ENCODE assay signal across 19 cellular contexts in genomic region chr4:138092060-138092459, GRCh38.
"Had no signal": no experiment of that assay in that cellular context is flagged by ENCODE, and none has a peak within 500 bp of the region (broad histone marks: within the 10 kb centered on the region; RNA-seq: fewer than 3 reads in every experiment).

No MANE protein-coding gene starts in this region.

- H3K36me3 ChIP-seq: brain microvascular endothelial cell, esophagus squamous epithelium, prostate gland, right atrium auricular region, tibial artery had no signal

- H3K4me3 Mint-ChIP-seq: activated naive CD4-positive, alpha-beta T cell treated with anti-CD3 and anti-CD28 coated beads, Interleukin-2, amount 10 ng/mL, durations not matched to agents 7 days and 5 days; activated naive CD8-positive, alpha-beta T cell treated with anti-CD3 and anti-CD28 coated beads, Interleukin-2, amount 50 U/mL, for 24 hours; central memory CD8-positive, alpha-beta T cell; naive thymus-derived CD4-positive, alpha-beta T cell had no signal

- H3K4me3 ChIP-seq: esophagus squamous epithelium, prostate gland, right atrium auricular region, tibial artery had no signal

- H3K4me1 ChIP-seq: prostate gland had no signal

- H3K27ac ChIP-seq: brain microvascular endothelial cell, esophagus squamous epithelium, prostate gland, right atrium auricular region had no signal

- DNase-seq: activated CD4-positive, alpha-beta T cell treated with anti-CD3 and anti-CD28 coated beads for 1 hour; activated CD8-positive, alpha-beta memory T cell treated with anti-CD3 and anti-CD28 coated beads for 24 hours; activated CD8-positive, alpha-beta memory T cell treated with anti-CD3 and anti-CD28 coated beads, Interleukin-2, amount 50 U/mL, for 48 hours; activated effector memory CD4-positive, alpha-beta T cell treated with Interleukin-2 at 50 U/mL for 16 hours; activated naive CD4-positive, alpha-beta T cell treated with anti-CD3 and anti-CD28 coated beads, Interleukin-2, amount 10 ng/mL, durations not matched to agents 7 days and 5 days; activated naive CD8-positive, alpha-beta T cell treated with anti-CD3 and anti-CD28 coated beads, Interleukin-2, amount 50 U/mL, for 24 hours; activated T-cell treated with anti-CD3 and anti-CD28 coated beads, Interleukin-2, amount 50 U/mL, for 48 hours; anterior cingulate cortex; brain microvascular endothelial cell; cortex of kidney; esophagus squamous epithelium; mesenchymal stem cell; naive thymus-derived CD4-positive, alpha-beta T cell; stimulated activated naive CD8-positive, alpha-beta T cell treated with anti-CD3 and anti-CD28 coated beads, Interleukin-15, Interleukin-2, amounts not matched to agents 100 U/mL and 50 U/mL, for 24 hours; substantia nigra; tibial artery had no signal

- H3K27me3 ChIP-seq: brain microvascular endothelial cell, esophagus squamous epithelium, right atrium auricular region, tibial artery had no signal

- ATAC-seq: activated naive CD8-positive, alpha-beta T cell treated with anti-CD3 and anti-CD28 coated beads, Interleukin-2, amount 50 U/mL, for 24 hours; naive thymus-derived CD4-positive, alpha-beta T cell; stimulated activated naive CD8-positive, alpha-beta T cell treated with anti-CD3 and anti-CD28 coated beads, Interleukin-15, Interleukin-2, amounts not matched to agents 100 U/mL and 50 U/mL, for 24 hours had no signal

- H3K9me3 Mint-ChIP-seq: activated naive CD4-positive, alpha-beta T cell treated with anti-CD3 and anti-CD28 coated beads, Interleukin-2, amount 10 ng/mL, durations not matched to agents 7 days and 5 days; activated naive CD8-positive, alpha-beta T cell treated with anti-CD3 and anti-CD28 coated beads, Interleukin-2, amount 50 U/mL, for 24 hours had no signal

- H3K36me3 Mint-ChIP-seq: activated naive CD4-positive, alpha-beta T cell treated with anti-CD3 and anti-CD28 coated beads, Interleukin-2, amount 10 ng/mL, durations not matched to agents 7 days and 5 days; naive thymus-derived CD4-positive, alpha-beta T cell had no signal

- H3K9me3 ChIP-seq: esophagus squamous epithelium, prostate gland, right atrium auricular region, tibial artery had no signal

- H3K27ac Mint-ChIP-seq: activated naive CD4-positive, alpha-beta T cell treated with anti-CD3 and anti-CD28 coated beads, Interleukin-2, amount 10 ng/mL, durations not matched to agents 7 days and 5 days; activated naive CD8-positive, alpha-beta T cell treated with anti-CD3 and anti-CD28 coated beads, Interleukin-2, amount 50 U/mL, for 24 hours; naive thymus-derived CD4-positive, alpha-beta T cell had no signal

- H3K27me3 Mint-ChIP-seq: activated naive CD4-positive, alpha-beta T cell treated with anti-CD3 and anti-CD28 coated beads, Interleukin-2, amount 10 ng/mL, durations not matched to agents 7 days and 5 days; activated naive CD8-positive, alpha-beta T cell treated with anti-CD3 and anti-CD28 coated beads, Interleukin-2, amount 50 U/mL, for 24 hours; central memory CD8-positive, alpha-beta T cell had no signal

- H3K4me1 Mint-ChIP-seq: activated naive CD4-positive, alpha-beta T cell treated with anti-CD3 and anti-CD28 coated beads, Interleukin-2, amount 10 ng/mL, durations not matched to agents 7 days and 5 days; activated naive CD8-positive, alpha-beta T cell treated with anti-CD3 and anti-CD28 coated beads, Interleukin-2, amount 50 U/mL, for 24 hours; central memory CD8-positive, alpha-beta T cell had no signal
